8 cellular contexts compared by ENCODE assay signal in genomic region chr9:95131023-95131943, GRCh38.
A peak's percentile ranks its signal among the peaks of the same experiment; 100 is the strongest.
DNase-seq lines count a peak whose midpoint lies in the region; ATAC-seq and TF ChIP-seq lines count a peak whose summit lies in the region.

No MANE protein-coding gene starts in this region.

- H3K9ac ChIP-seq in colonic mucosa (ENCODE audit: low read depth in 2 of 2, low read length in 2 of 2), result no peak overlapping the region

- DNase-seq in A172 (ENCODE audit: low spot score) (peak; percentile 73), NCI-H2196 treated with DMSO at 0.1 percent for 48 hours (lab: John Stamatoyannopoulos, UW; ENCODE audit: unreplicated experiment) (peak; percentile 29), colonic mucosa (peak; percentile 82), left lobe of liver (ENCODE audit: low spot score) (peak; percentile 72)
- peak; percentile 17 for DNase-seq in activated CD4-positive, alpha-beta T cell treated with anti-CD3 and anti-CD28 coated beads for 1 hour
- peak; percentile 2 to 45 (median 11) for DNase-seq in stimulated activated CD4-positive, alpha-beta T cell treated with anti-CD3 and anti-CD28 coated beads, TNF-alpha, amount 100 ng/mL, for 24 hours (ENCODE audit: low read depth in 3 of 3)

- ATAC-seq in left lobe of liver, result peak; percentile 65
- ATAC-seq in HG03039 (IDR thresholded peaks at IDR 0.05; ENCODE audit: unreplicated experiment), result no peak

- no peaks in the 10 kb centered on the region for H3K9me3 ChIP-seq in colonic mucosa

- no peaks in the 10 kb centered on the region for H3K27me3 ChIP-seq in colonic mucosa

- H3K36me3 ChIP-seq in colonic mucosa, result no peaks in the 10 kb centered on the region

- peak overlapping the region; percentile 14 for H3K27ac ChIP-seq in colonic mucosa

- TF ChIP-seq CTCF in GM12875 (IDR thresholded peaks at IDR 0.05; ENCODE audit: borderline replicate concordance, insufficient read depth, low read depth, low read length), result peak; percentile 79
- peak; percentile 73 for TF ChIP-seq CTCF in colonic mucosa (IDR thresholded peaks at IDR 0.05)

- peaks cover 4% of the 10 kb centered on the region for H3K4me1 ChIP-seq in colonic mucosa

- H3K4me3 ChIP-seq in GM12875 (ENCODE audit: low read depth, low read length), result no peak overlapping the region
- no peak overlapping the region for H3K4me3 ChIP-seq in colonic mucosa

- intact Hi-C loops in colonic mucosa (cut with DNase I), result no loop called here

Comparison
In these comparisons a context has a peak if more than half of its experiments do, and no peak if none do; other contexts are left out.
1. DNase-seq: peak in every context shown above with its lines; median percentile 82 in colonic mucosa; 73 in A172; 72 in left lobe of liver; 29 in NCI-H2196 treated with DMSO at 0.1 percent for 48 hours; 17 in activated CD4-positive, alpha-beta T cell treated with anti-CD3 and anti-CD28 coated beads for 1 hour; 11 in stimulated activated CD4-positive, alpha-beta T cell treated with anti-CD3 and anti-CD28 coated beads, TNF-alpha, amount 100 ng/mL, for 24 hours.